In the genomic region with DNA sequence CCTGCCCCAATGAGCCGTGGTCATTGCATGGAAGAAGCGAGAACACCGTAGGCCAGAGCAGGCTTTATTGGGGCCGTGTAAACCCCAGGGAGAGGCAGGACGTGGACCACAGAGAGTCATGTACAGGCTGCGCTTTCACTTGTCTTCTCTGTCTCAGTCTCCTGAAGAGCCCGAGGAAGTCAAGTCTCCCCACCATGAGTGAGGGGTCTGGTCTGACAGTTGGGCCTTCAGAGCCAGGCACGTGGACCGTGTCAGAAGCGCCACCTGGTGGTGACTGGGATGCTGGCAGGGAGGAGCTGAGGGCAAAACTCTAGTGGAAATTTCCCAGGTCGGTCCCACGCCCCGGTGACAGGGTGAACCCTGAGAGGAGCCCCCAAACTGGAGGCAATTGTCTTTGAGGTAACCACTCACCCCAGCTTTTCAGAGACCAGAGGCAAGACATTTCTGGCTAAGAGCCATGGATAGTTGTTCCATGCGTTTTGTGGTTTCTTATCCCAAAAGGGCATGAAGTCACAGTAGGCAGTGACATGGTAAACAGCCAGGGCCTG, we compare ENCODE assay signal across 8 cellular contexts. TPM values are rescaled to one million over a fixed set of nuclear protein-coding genes. Genes with fewer than 3 reads are reported as not detected.
DNase-seq lines count a peak whose midpoint lies in the region; ATAC-seq and TF ChIP-seq lines count a peak whose summit lies in the region.

No MANE protein-coding gene starts in this region.

- no peak overlapping the region for H3K27ac ChIP-seq in CD4-positive, CD25-positive, alpha-beta regulatory T cell (ENCODE audit: insufficient read depth, low read length, poor library complexity, severe bottlenecking)
- no peak overlapping the region for H3K27ac ChIP-seq in SJCRH30
- no peak overlapping the region for H3K27ac ChIP-seq in psoas muscle

- H3K36me3 Mint-ChIP-seq in CD4-positive, CD25-positive, alpha-beta regulatory T cell, result peaks cover 11% of the 10 kb centered on the region
- peaks cover 25% of the 10 kb centered on the region for H3K36me3 Mint-ChIP-seq in activated naive CD4-positive, alpha-beta T cell treated with anti-CD3 and anti-CD28 coated beads for 36 hours (ENCODE audit: low read depth)

- TF ChIP-seq CTCF in psoas muscle (IDR thresholded peaks at IDR 0.05), result peak; percentile 92

- WGBS in psoas muscle, 3 donors, result 42 to 48% (median 43%) methylated on average over 14 of the region's 14 CpGs

- no peak overlapping the region for H3K4me3 ChIP-seq in CD4-positive, CD25-positive, alpha-beta regulatory T cell (ENCODE audit: low read depth, low read length)
- H3K4me3 ChIP-seq in SJCRH30 (no peak overlapping the region), psoas muscle (no peak overlapping the region)

- H3K4me3 Mint-ChIP-seq in CD4-positive, CD25-positive, alpha-beta regulatory T cell, result no peak overlapping the region
- no peak overlapping the region for H3K4me3 Mint-ChIP-seq in activated naive CD4-positive, alpha-beta T cell treated with anti-CD3 and anti-CD28 coated beads for 36 hours

- CTCF ChIA-PET in activated naive CD4-positive, alpha-beta T cell treated with anti-CD3 and anti-CD28 coated beads for 36 hours (lab: Charles Lee), result interaction anchor here (0.6 to 17.5 kb wide), 37 partner anchors 11 to 398 kb away, joined by 3 to 379 read pairs (median 5); partner anchors contain the start of genes ACYP1, DLST, PROX2 and RPS6KL1

- H3K4me1 ChIP-seq in CD4-positive, CD25-positive, alpha-beta regulatory T cell (ENCODE audit: control insufficient read depth, insufficient read depth, low read length, poor library complexity, severe bottlenecking), result peaks cover 3% of the 10 kb centered on the region
- H3K4me1 ChIP-seq in SJCRH30 (peaks cover 12% of the 10 kb centered on the region; the same call in 1 of the 2 replicates), psoas muscle (peaks cover 15% of the 10 kb centered on the region)

- H3K27me3 Mint-ChIP-seq in CD4-positive, CD25-positive, alpha-beta regulatory T cell, result no peaks in the 10 kb centered on the region
- H3K27me3 Mint-ChIP-seq in activated naive CD4-positive, alpha-beta T cell treated with anti-CD3 and anti-CD28 coated beads for 36 hours (ENCODE audit: low read depth), result no peaks in the 10 kb centered on the region

- peak; percentile 57 to 62 for ATAC-seq in CD4-positive, CD25-positive, alpha-beta regulatory T cell (ENCODE audit: low read depth in 2 of 2)
- ATAC-seq in HG02642 (IDR thresholded peaks at IDR 0.05; ENCODE audit: poor library complexity, unreplicated experiment) (peak; percentile 46), psoas muscle (peak; percentile 55 to 75 (median 58)), GM21367 (IDR thresholded peaks at IDR 0.05; ENCODE audit: unreplicated experiment) (no peak), HG02610 (IDR thresholded peaks at IDR 0.05; ENCODE audit: unreplicated experiment) (no peak)

- no peaks in the 10 kb centered on the region for H3K27me3 ChIP-seq in CD4-positive, CD25-positive, alpha-beta regulatory T cell (ENCODE audit: control insufficient read depth, insufficient read depth, low read length)
- no peaks in the 10 kb centered on the region for H3K27me3 ChIP-seq in SJCRH30
- H3K27me3 ChIP-seq in psoas muscle (ENCODE audit: insufficient read depth in 3 of 3, low read length in 2 of 3), result no peaks in the 10 kb centered on the region

- no peaks in the 10 kb centered on the region for H3K9me3 ChIP-seq in CD4-positive, CD25-positive, alpha-beta regulatory T cell (ENCODE audit: control insufficient read depth in 2 of 2, low read length in 2 of 2)
- no peaks in the 10 kb centered on the region for H3K9me3 ChIP-seq in SJCRH30 (replicated peaks)
- H3K9me3 ChIP-seq in psoas muscle, result no peaks in the 10 kb centered on the region

- peak; percentile 61 to 70 (median 68) for DNase-seq in CD4-positive, CD25-positive, alpha-beta regulatory T cell
- DNase-seq in SJCRH30 (peak; percentile 57 to 73), head of caudate nucleus (peak; percentile 47 to 93 (median 82)), psoas muscle (peak; percentile 80 to 89)
- DNase-seq in activated naive CD4-positive, alpha-beta T cell treated with anti-CD3 and anti-CD28 coated beads for 36 hours, result peak; percentile 87

- H3K9me3 Mint-ChIP-seq in CD4-positive, CD25-positive, alpha-beta regulatory T cell, result no peaks in the 10 kb centered on the region
- H3K9me3 Mint-ChIP-seq in activated naive CD4-positive, alpha-beta T cell treated with anti-CD3 and anti-CD28 coated beads for 36 hours, result no peaks in the 10 kb centered on the region

- intact Hi-C loops in activated naive CD4-positive, alpha-beta T cell treated with anti-CD3 and anti-CD28 coated beads for 36 hours (cut with micrococcal nuclease), result loop anchor here (1.0 kb wide), 4 partner anchors 24 to 296 kb away; partner anchors contain the start of gene DLST
- intact Hi-C loops in head of caudate nucleus (cut with DNase I) (loop anchor here (5.0 kb wide), 1 partner anchor 43 kb away; no protein-coding TSS in a partner anchor), psoas muscle (cut with DNase I) (loop anchor here (1.0 to 5.0 kb wide), 2 partner anchors 43 to 44 kb away; no protein-coding TSS in a partner anchor)

- H3K4me1 Mint-ChIP-seq in CD4-positive, CD25-positive, alpha-beta regulatory T cell, result peaks cover 0 to 12% (median 3%) of the 10 kb centered on the region in 4 donors
- peaks cover 5% of the 10 kb centered on the region for H3K4me1 Mint-ChIP-seq in activated naive CD4-positive, alpha-beta T cell treated with anti-CD3 and anti-CD28 coated beads for 36 hours (ENCODE audit: low read depth)

- peaks cover 41% of the 10 kb centered on the region for H3K36me3 ChIP-seq in CD4-positive, CD25-positive, alpha-beta regulatory T cell (ENCODE audit: control insufficient read depth, insufficient read depth, low read length)
- peaks cover 17% of the 10 kb centered on the region for H3K36me3 ChIP-seq in SJCRH30
- H3K36me3 ChIP-seq in psoas muscle (ENCODE audit: insufficient read depth in 1 of 2, low read depth in 1 of 2), result peaks cover 6 to 43% of the 10 kb centered on the region in 2 donors

- peak overlapping the region in 2 of 3 donors; percentile 38 to 51 for H3K27ac Mint-ChIP-seq in CD4-positive, CD25-positive, alpha-beta regulatory T cell
- no peak overlapping the region for H3K27ac Mint-ChIP-seq in activated naive CD4-positive, alpha-beta T cell treated with anti-CD3 and anti-CD28 coated beads for 36 hours

RNA-seq across cellular contexts. Expression of gene RPS6KL1, which starts 17.4 kb away (rescaled TPM):
- 4.5 TPM for total RNA-seq in CD4-positive, CD25-positive, alpha-beta regulatory T cell
- polyA plus RNA-seq in CD4-positive, CD25-positive, alpha-beta regulatory T cell, result 1 to 10 TPM in 2 of 4 donors, under 1 TPM in 2; 0.27 to 3.4 (median 1.4) TPM
- 1.8 TPM in 2 replicates for total RNA-seq in SJCRH30 (2014; rRNA removed; shearing (Covaris generic))
- total RNA-seq in activated naive CD4-positive, alpha-beta T cell treated with anti-CD3 and anti-CD28 coated beads for 36 hours, result 1 to 10 TPM; 4.5 to 6.8 TPM
- total RNA-seq in psoas muscle, result 10 to 100 TPM; 23.0 to 34.1 (median 28.1) TPM
- 10 to 100 TPM in 2 of 3 donors, 1 to 10 TPM in 1; 9.4 to 25.6 (median 11.1) TPM for polyA plus RNA-seq in psoas muscle

RNA-seq across cellular contexts. Expression of gene DLST, which starts 24.0 kb away (rescaled TPM):
- 122 TPM for total RNA-seq in CD4-positive, CD25-positive, alpha-beta regulatory T cell
- 10 to 100 TPM in 2 of 4 donors, 1 to 10 TPM in 2; 8.1 to 11.7 (median 10.2) TPM for polyA plus RNA-seq in CD4-positive, CD25-positive, alpha-beta regulatory T cell
- 41.6 and 49.8 TPM in 2 replicates for total RNA-seq in SJCRH30 (2014; rRNA removed; shearing (Covaris generic))
- 100 to 1,000 TPM; 126 to 132 TPM for total RNA-seq in activated naive CD4-positive, alpha-beta T cell treated with anti-CD3 and anti-CD28 coated beads for 36 hours
- total RNA-seq in psoas muscle, result 100 to 1,000 TPM; 133 to 221 (median 144) TPM
- polyA plus RNA-seq in psoas muscle, result 100 to 1,000 TPM in 2 of 3 donors, 10 to 100 TPM in 1; 97.7 to 162 (median 123) TPM

RNA-seq across cellular contexts. Expression of gene PROX2, which starts 29.7 kb away (rescaled TPM):
- not detected for total RNA-seq in CD4-positive, CD25-positive, alpha-beta regulatory T cell
- polyA plus RNA-seq in CD4-positive, CD25-positive, alpha-beta regulatory T cell, result under 1 TPM in 1 of 4 donors, not detected in 3; 0.21 TPM
- total RNA-seq in SJCRH30 (2014; rRNA removed; shearing (Covaris generic)), result not detected in 2 replicates
- total RNA-seq in activated naive CD4-positive, alpha-beta T cell treated with anti-CD3 and anti-CD28 coated beads for 36 hours, result under 1 TPM; 0.07 to 0.41 TPM
- not detected for total RNA-seq in psoas muscle
- polyA plus RNA-seq in psoas muscle, result not detected

RNA-seq across cellular contexts. Expression of gene PGF, which starts 49.7 kb away (rescaled TPM):
- total RNA-seq in CD4-positive, CD25-positive, alpha-beta regulatory T cell, result not detected
- under 1 TPM in 1 of 4 donors, not detected in 3; 0.44 TPM for polyA plus RNA-seq in CD4-positive, CD25-positive, alpha-beta regulatory T cell
- total RNA-seq in SJCRH30 (2014; rRNA removed; shearing (Covaris generic)), result 115 and 120 TPM in 2 replicates
- under 1 TPM in 1 of 2 experiments, not detected in 1; 0.10 TPM for total RNA-seq in activated naive CD4-positive, alpha-beta T cell treated with anti-CD3 and anti-CD28 coated beads for 36 hours
- total RNA-seq in psoas muscle, result 1 to 10 TPM; 4.1 to 9.8 (median 8.1) TPM
- 1 to 10 TPM; 2.5 to 9.2 (median 2.6) TPM for polyA plus RNA-seq in psoas muscle

Comparison
In these comparisons a context has a peak if more than half of its experiments do, and no peak if none do; other contexts are left out.
1. ATAC-seq: peak in CD4-positive, CD25-positive, alpha-beta regulatory T cell (2 of 2), HG02642 (single experiment) and psoas muscle (4 of 4); none in GM21367 (single experiment) and HG02610 (single experiment).
2. Peak in every context shown above with its lines, with median percentiles within 50 percentile points of each other: DNase-seq.